In the genomic region with DNA sequence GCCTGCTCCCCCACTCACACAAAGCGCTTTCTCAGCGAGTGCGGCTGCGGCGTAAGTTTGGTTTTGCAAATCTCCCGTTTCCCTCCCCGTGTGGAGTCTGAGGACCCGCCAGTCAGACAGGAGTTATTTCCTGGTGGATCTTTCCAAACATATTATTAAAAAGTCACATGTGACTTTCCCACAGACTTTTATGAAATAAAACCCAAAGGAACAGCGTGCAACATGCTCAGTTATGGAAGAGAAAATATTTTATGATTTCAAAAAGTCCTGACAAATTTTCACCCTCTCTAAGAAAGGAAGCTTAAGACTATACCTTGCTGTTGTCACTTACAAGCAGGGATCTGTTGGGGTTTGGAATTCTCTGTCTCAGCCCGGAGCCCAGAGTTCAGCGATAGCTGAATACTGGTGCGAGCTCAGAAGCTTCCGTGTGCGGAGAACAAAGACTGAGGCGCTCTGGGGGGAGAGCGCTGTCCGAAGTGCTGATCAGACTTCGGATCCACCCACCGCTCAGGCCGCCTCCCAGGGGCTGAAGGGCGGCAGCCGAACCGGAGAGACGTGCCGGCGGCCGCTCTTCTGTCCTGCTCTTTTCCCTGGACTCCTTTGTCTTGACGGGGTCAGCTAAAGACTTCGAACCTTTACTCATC, we compare ENCODE assay signal across 1 cellular context.
TF ChIP-seq lines count a peak whose summit lies in the region.

No MANE protein-coding gene starts in this region.

TF ChIP-seq in HepG2, 621 proteins besides CTCF, POLR2A, EP300 and RAD21 (continued from another document and continues in another):
- TF ChIP-seq, protein P1, sequence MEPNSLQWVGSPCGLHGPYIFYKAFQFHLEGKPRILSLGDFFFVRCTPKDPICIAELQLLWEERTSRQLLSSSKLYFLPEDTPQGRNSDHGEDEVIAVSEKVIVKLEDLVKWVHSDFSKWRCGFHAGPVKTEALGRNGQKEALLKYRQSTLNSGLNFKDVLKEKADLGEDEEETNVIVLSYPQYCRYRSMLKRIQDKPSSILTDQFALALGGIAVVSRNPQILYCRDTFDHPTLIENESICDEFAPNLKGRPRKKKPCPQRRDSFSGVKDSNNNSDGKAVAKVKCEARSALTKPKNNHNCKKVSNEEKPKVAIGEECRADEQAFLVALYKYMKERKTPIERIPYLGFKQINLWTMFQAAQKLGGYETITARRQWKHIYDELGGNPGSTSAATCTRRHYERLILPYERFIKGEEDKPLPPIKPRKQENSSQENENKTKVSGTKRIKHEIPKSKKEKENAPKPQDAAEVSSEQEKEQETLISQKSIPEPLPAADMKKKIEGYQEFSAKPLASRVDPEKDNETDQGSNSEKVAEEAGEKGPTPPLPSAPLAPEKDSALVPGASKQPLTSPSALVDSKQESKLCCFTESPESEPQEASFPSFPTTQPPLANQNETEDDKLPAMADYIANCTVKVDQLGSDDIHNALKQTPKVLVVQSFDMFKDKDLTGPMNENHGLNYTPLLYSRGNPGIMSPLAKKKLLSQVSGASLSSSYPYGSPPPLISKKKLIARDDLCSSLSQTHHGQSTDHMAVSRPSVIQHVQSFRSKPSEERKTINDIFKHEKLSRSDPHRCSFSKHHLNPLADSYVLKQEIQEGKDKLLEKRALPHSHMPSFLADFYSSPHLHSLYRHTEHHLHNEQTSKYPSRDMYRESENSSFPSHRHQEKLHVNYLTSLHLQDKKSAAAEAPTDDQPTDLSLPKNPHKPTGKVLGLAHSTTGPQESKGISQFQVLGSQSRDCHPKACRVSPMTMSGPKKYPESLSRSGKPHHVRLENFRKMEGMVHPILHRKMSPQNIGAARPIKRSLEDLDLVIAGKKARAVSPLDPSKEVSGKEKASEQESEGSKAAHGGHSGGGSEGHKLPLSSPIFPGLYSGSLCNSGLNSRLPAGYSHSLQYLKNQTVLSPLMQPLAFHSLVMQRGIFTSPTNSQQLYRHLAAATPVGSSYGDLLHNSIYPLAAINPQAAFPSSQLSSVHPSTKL (CRISPR knock-in tag; IDR thresholded peaks at IDR 0.05) = peak; percentile 86
- TF ChIP-seq ZSCAN25 (CRISPR knock-in tag; IDR thresholded peaks at IDR 0.05) = peak; percentile 89
- peak; percentile 96; the same call in 1 of the 2 replicates for TF ChIP-seq ZNF616 (CRISPR knock-in tag; IDR thresholded peaks at IDR 0.05; ENCODE audit: low read depth)
- no peak for TF ChIP-seq SNRNP70 (IDR thresholded peaks at IDR 0.05; ENCODE audit: low read depth, low read length)
- peak; percentile 100 for TF ChIP-seq TSC22D2 (CRISPR knock-in tag; IDR thresholded peaks at IDR 0.05; ENCODE audit: borderline replicate concordance)
- TF ChIP-seq TCF7 (IDR thresholded peaks at IDR 0.05; ENCODE audit: low read depth) = peak; percentile 53; the same call in 1 of the 2 replicates
- TF ChIP-seq, protein P2, sequence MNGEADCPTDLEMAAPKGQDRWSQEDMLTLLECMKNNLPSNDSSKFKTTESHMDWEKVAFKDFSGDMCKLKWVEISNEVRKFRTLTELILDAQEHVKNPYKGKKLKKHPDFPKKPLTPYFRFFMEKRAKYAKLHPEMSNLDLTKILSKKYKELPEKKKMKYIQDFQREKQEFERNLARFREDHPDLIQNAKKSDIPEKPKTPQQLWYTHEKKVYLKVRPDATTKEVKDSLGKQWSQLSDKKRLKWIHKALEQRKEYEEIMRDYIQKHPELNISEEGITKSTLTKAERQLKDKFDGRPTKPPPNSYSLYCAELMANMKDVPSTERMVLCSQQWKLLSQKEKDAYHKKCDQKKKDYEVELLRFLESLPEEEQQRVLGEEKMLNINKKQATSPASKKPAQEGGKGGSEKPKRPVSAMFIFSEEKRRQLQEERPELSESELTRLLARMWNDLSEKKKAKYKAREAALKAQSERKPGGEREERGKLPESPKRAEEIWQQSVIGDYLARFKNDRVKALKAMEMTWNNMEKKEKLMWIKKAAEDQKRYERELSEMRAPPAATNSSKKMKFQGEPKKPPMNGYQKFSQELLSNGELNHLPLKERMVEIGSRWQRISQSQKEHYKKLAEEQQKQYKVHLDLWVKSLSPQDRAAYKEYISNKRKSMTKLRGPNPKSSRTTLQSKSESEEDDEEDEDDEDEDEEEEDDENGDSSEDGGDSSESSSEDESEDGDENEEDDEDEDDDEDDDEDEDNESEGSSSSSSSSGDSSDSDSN (CRISPR knock-in tag; IDR thresholded peaks at IDR 0.05) = peak; percentile 90
- TF ChIP-seq ZBTB8A (CRISPR knock-in tag; IDR thresholded peaks at IDR 0.05; ENCODE audit: borderline replicate concordance, low read depth) = no peak
- no peak; the same call in 1 of the 2 replicates for TF ChIP-seq ZNF484 (CRISPR knock-in tag; IDR thresholded peaks at IDR 0.05; ENCODE audit: borderline replicate concordance, low read depth)
- peak; percentile 54; the same call in 1 of the 2 replicates for TF ChIP-seq PAXIP1 (CRISPR knock-in tag; conservative IDR thresholded peaks at IDR 0.05)
- TF ChIP-seq, protein P3, sequence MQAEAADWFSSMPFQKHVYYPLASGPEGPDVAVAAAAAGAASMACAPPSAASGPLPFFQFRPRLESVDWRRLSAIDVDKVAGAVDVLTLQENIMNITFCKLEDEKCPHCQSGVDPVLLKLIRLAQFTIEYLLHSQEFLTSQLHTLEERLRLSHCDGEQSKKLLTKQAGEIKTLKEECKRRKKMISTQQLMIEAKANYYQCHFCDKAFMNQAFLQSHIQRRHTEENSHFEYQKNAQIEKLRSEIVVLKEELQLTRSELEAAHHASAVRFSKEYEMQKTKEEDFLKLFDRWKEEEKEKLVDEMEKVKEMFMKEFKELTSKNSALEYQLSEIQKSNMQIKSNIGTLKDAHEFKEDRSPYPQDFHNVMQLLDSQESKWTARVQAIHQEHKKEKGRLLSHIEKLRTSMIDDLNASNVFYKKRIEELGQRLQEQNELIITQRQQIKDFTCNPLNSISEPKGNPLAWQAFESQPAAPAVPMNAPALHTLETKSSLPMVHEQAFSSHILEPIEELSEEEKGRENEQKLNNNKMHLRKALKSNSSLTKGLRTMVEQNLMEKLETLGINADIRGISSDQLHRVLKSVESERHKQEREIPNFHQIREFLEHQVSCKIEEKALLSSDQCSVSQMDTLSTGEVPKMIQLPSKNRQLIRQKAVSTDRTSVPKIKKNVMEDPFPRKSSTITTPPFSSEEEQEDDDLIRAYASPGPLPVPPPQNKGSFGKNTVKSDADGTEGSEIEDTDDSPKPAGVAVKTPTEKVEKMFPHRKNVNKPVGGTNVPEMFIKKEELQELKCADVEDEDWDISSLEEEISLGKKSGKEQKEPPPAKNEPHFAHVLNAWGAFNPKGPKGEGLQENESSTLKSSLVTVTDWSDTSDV (CRISPR knock-in tag; IDR thresholded peaks at IDR 0.05) = peak; percentile 94; the same call in 1 of the 2 replicates
- peak; percentile 91; the same call in 1 of the 2 replicates for TF ChIP-seq ZNF230 (CRISPR knock-in tag; IDR thresholded peaks at IDR 0.05)
- peak; percentile 99 for TF ChIP-seq ZFP36L1 (CRISPR knock-in tag; IDR thresholded peaks at IDR 0.05)
- TF ChIP-seq, protein P4, sequence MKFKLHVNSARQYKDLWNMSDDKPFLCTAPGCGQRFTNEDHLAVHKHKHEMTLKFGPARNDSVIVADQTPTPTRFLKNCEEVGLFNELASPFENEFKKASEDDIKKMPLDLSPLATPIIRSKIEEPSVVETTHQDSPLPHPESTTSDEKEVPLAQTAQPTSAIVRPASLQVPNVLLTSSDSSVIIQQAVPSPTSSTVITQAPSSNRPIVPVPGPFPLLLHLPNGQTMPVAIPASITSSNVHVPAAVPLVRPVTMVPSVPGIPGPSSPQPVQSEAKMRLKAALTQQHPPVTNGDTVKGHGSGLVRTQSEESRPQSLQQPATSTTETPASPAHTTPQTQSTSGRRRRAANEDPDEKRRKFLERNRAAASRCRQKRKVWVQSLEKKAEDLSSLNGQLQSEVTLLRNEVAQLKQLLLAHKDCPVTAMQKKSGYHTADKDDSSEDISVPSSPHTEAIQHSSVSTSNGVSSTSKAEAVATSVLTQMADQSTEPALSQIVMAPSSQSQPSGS (CRISPR knock-in tag; IDR thresholded peaks at IDR 0.05) = peak; percentile 94
- peak; percentile 81; the same call in 1 of the 2 replicates for TF ChIP-seq ZNF296 (CRISPR knock-in tag; conservative IDR thresholded peaks at IDR 0.05)
- TF ChIP-seq NFKBIZ (CRISPR knock-in tag; IDR thresholded peaks at IDR 0.05) = peak; percentile 97
- TF ChIP-seq NONO (IDR thresholded peaks at IDR 0.05) = no peak
- TF ChIP-seq NONO (CRISPR knock-in tag; conservative IDR thresholded peaks at IDR 0.05) = peak; percentile 58; the same call in 1 of the 2 replicates
- peak; percentile 52; the same call in 1 of the 2 replicates for TF ChIP-seq NFYC (CRISPR knock-in tag; IDR thresholded peaks at IDR 0.05)
- peak; percentile 95 for TF ChIP-seq RFXAP (CRISPR knock-in tag; IDR thresholded peaks at IDR 0.05; ENCODE audit: borderline replicate concordance)
- no peak for TF ChIP-seq NR2F6 (IDR thresholded peaks at IDR 0.05)
- TF ChIP-seq NR2F6 (CRISPR knock-in tag; IDR thresholded peaks at IDR 0.05) = peak; percentile 82
- TF ChIP-seq GMEB2 (CRISPR knock-in tag; IDR thresholded peaks at IDR 0.05; ENCODE audit: low read depth) = no peak
- TF ChIP-seq MIER2 (CRISPR knock-in tag; IDR thresholded peaks at IDR 0.05) = peak; percentile 100
- TF ChIP-seq HOXA5 (CRISPR knock-in tag; IDR thresholded peaks at IDR 0.05) = peak; percentile 100
- no peak for TF ChIP-seq ZNF672 (CRISPR knock-in tag; IDR thresholded peaks at IDR 0.05)
- peak; percentile 94 for TF ChIP-seq ZNF414 (CRISPR knock-in tag; IDR thresholded peaks at IDR 0.05)
- peak; percentile 55 for TF ChIP-seq CBX1 (IDR thresholded peaks at IDR 0.05; ENCODE audit: low read depth)
- TF ChIP-seq TAF1 (CRISPR knock-in tag; IDR thresholded peaks at IDR 0.05) = peak; percentile 52; the same call in 1 of the 2 replicates
- TF ChIP-seq PHB2 (IDR thresholded peaks at IDR 0.05; ENCODE audit: partially characterized antibody) = no peak
- TF ChIP-seq ZNF724P (CRISPR knock-in tag; IDR thresholded peaks at IDR 0.05; ENCODE audit: borderline replicate concordance) = peak; percentile 96; the same call in 1 of the 2 replicates
- TF ChIP-seq ZNF7 (CRISPR knock-in tag; IDR thresholded peaks at IDR 0.05) = peak; percentile 82; the same call in 1 of the 2 replicates
- TF ChIP-seq ZNF564 (CRISPR knock-in tag; IDR thresholded peaks at IDR 0.05) = peak; percentile 90; the same call in 1 of the 2 replicates
